1 cellular context compared by ENCODE assay signal in the genomic region with DNA sequence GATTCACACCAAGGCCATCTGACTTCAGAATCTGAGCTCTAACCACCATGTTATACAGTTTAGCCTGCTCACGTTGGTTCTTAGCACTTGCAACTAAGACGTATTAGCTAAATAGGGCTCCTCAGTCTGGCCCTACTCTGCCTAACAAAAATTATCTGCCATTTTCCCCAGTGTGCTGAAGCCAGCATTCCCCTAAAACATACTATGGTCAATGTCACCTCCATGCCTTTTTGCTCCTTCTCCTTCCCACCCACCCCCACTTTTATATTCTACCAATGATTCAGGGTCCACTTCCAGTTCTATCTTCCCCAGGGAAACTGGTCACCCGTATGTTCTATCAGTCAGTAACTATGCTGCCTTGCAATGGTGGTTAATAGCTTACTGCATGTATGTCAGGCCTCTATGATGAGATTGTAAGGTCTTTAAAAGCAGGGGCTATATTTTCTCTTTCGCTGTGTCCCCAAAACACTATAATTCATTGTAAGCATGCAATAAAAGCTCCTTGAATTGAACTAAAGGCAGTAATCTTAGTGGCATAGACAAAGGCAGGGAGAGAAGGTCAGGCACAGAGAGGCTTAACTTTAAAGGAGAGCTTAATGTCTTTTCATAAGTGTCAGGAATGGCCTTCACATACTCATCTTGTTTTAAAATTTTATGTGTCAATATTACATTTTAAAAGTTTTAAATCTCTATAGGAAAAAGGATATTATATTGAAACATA.
TF ChIP-seq lines count a peak whose summit lies in the region.

No MANE protein-coding gene starts in this region.

TF ChIP-seq in A549, 52 proteins besides CTCF, POLR2A, EP300 and RAD21 (continued from another document):
- TF ChIP-seq, protein P1, sequence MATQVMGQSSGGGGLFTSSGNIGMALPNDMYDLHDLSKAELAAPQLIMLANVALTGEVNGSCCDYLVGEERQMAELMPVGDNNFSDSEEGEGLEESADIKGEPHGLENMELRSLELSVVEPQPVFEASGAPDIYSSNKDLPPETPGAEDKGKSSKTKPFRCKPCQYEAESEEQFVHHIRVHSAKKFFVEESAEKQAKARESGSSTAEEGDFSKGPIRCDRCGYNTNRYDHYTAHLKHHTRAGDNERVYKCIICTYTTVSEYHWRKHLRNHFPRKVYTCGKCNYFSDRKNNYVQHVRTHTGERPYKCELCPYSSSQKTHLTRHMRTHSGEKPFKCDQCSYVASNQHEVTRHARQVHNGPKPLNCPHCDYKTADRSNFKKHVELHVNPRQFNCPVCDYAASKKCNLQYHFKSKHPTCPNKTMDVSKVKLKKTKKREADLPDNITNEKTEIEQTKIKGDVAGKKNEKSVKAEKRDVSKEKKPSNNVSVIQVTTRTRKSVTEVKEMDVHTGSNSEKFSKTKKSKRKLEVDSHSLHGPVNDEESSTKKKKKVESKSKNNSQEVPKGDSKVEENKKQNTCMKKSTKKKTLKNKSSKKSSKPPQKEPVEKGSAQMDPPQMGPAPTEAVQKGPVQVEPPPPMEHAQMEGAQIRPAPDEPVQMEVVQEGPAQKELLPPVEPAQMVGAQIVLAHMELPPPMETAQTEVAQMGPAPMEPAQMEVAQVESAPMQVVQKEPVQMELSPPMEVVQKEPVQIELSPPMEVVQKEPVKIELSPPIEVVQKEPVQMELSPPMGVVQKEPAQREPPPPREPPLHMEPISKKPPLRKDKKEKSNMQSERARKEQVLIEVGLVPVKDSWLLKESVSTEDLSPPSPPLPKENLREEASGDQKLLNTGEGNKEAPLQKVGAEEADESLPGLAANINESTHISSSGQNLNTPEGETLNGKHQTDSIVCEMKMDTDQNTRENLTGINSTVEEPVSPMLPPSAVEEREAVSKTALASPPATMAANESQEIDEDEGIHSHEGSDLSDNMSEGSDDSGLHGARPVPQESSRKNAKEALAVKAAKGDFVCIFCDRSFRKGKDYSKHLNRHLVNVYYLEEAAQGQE (IDR thresholded peaks at IDR 0.05): no peak
- TF ChIP-seq SMC3 (IDR thresholded peaks at IDR 0.05) (no peak), HEYL (CRISPR knock-in tag; IDR thresholded peaks at IDR 0.05) (no peak), TP53 (CRISPR knock-in tag; IDR thresholded peaks at IDR 0.05) (no peak), JUNB (IDR thresholded peaks at IDR 0.05) (no peak), CBX8 (IDR thresholded peaks at IDR 0.05) (no peak)
- TF ChIP-seq, protein P2, sequence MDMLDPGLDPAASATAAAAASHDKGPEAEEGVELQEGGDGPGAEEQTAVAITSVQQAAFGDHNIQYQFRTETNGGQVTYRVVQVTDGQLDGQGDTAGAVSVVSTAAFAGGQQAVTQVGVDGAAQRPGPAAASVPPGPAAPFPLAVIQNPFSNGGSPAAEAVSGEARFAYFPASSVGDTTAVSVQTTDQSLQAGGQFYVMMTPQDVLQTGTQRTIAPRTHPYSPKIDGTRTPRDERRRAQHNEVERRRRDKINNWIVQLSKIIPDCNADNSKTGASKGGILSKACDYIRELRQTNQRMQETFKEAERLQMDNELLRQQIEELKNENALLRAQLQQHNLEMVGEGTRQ (IDR thresholded peaks at IDR 0.05): no peak
- TF ChIP-seq, protein P3, sequence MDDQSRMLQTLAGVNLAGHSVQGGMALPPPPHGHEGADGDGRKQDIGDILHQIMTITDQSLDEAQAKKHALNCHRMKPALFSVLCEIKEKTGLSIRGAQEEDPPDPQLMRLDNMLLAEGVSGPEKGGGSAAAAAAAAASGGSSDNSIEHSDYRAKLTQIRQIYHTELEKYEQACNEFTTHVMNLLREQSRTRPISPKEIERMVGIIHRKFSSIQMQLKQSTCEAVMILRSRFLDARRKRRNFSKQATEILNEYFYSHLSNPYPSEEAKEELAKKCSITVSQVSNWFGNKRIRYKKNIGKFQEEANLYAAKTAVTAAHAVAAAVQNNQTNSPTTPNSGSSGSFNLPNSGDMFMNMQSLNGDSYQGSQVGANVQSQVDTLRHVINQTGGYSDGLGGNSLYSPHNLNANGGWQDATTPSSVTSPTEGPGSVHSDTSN (IDR thresholded peaks at IDR 0.05): no peak
TF ChIP-seq in A549: peak in this region for 0.
